Comparison of ENCODE assay signal across 8 cellular contexts in the genomic region with DNA sequence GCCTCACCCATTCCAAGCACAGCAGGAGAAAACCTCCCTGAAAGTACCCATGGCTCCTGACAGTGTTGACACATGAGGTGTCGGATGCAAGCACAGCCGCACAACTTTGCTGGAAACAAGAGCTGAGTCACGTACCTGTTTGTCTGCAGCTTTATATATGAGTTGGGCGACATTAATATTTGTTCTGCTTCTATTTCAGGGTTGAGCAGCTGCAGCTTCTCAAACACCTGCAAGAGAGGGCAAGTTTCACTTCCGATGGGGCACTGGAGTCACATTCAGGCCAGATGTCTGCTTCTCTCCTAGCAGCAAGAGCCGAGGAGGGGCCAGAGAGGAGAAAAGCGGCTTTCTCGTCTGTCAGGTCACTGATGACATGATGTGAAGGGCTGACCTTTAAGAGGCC.
DNase-seq lines count a peak whose midpoint lies in the region; ATAC-seq, FAIRE-seq and TF ChIP-seq lines count a peak whose summit lies in the region.

No MANE protein-coding gene starts in this region.

- no peak overlapping the region for H3K27ac ChIP-seq in CD4-positive, alpha-beta T cell (ENCODE audit: low read depth, low read length)
- no peak overlapping the region for H3K27ac ChIP-seq in RWPE1

- CTCF ChIA-PET in CD4-positive, alpha-beta T cell (lab: Charles Lee), result no interaction called here
- CTCF ChIA-PET in RWPE1 (lab: Yijun Ruan, JAX), result no interaction called here

- no peaks in the 10 kb centered on the region for H3K27me3 ChIP-seq in CD4-positive, alpha-beta T cell (ENCODE audit: control insufficient read depth, insufficient read depth, low read length)

- no peak overlapping the region for H3K4me3 Mint-ChIP-seq in CD4-positive, alpha-beta T cell
- no peak overlapping the region for H3K4me3 Mint-ChIP-seq in CD14-positive monocyte

- intact Hi-C loops in CD4-positive, alpha-beta T cell (cut with DNase I, micrococcal nuclease), result no loop called here
- intact Hi-C loops in CD14-positive monocyte (cut with micrococcal nuclease), result no loop called here

- H3K9me3 ChIP-seq in CD4-positive, alpha-beta T cell (ENCODE audit: control insufficient read depth, low read length), result no peaks in the 10 kb centered on the region

- TF ChIP-seq CTCF in CD4-positive, alpha-beta T cell (IDR thresholded peaks at IDR 0.05), result no peak
- TF ChIP-seq CTCF in RWPE1 (conservative IDR thresholded peaks at IDR 0.05; ENCODE audit: low read depth) (no peak), CD14-positive monocyte (IDR thresholded peaks at IDR 0.05) (no peak)

- POLR2A ChIA-PET in CD4-positive, alpha-beta T cell (lab: Charles Lee), result no interaction called here
- POLR2A ChIA-PET in RWPE1 (lab: Yijun Ruan, JAX; ENCODE audit: low non-redundant PET), result no interaction called here

- H3K9me3 Mint-ChIP-seq in CD4-positive, alpha-beta T cell, result no peaks in the 10 kb centered on the region
- H3K9me3 Mint-ChIP-seq in CD14-positive monocyte, result no peaks in the 10 kb centered on the region

- peak overlapping the region; percentile 78 for H3K27ac Mint-ChIP-seq in CD4-positive, alpha-beta T cell
- peak overlapping the region in 3 of 7 donors; percentile 21 to 55 (median 38) for H3K27ac Mint-ChIP-seq in CD14-positive monocyte

- no peak for DNase-seq in CD4-positive, alpha-beta T cell
- peak; percentile 89 for DNase-seq in GM19239 (ENCODE audit: insufficient read length, low spot score)
- peak; percentile 3 for DNase-seq in RWPE1 (ENCODE audit: low spot score)
- no peak for DNase-seq in H4 (ENCODE audit: low spot score)
- DNase-seq in CD14-positive monocyte (ENCODE audit: low spot score), result no peak
- no peak for DNase-seq in RCC 7860 (ENCODE audit: low spot score)
- no peak for DNase-seq in amniotic stem cell (lab: John Stamatoyannopoulos, UW)

- H3K4me1 Mint-ChIP-seq in CD4-positive, alpha-beta T cell (ENCODE audit: low read depth), result no peaks in the 10 kb centered on the region
- no peaks in the 10 kb centered on the region for H3K4me1 Mint-ChIP-seq in CD14-positive monocyte

- FAIRE-seq in GM19239 (lab: Jason Lieb, UNC) (peak; percentile 99), RCC 7860 (lab: Jason Lieb, UNC) (no peak)

- no peaks in the 10 kb centered on the region for H3K27me3 Mint-ChIP-seq in CD4-positive, alpha-beta T cell
- H3K27me3 Mint-ChIP-seq in CD14-positive monocyte (ENCODE audit: low read depth in 3 of 3), result no peaks in the 10 kb centered on the region

- ATAC-seq in CD4-positive, alpha-beta T cell (ENCODE audit: poor library complexity), result no peak
- ATAC-seq in HG03108 (IDR thresholded peaks at IDR 0.05; ENCODE audit: unreplicated experiment), result peak; percentile 94

- H3K36me3 Mint-ChIP-seq in CD4-positive, alpha-beta T cell (ENCODE audit: low read depth), result peaks cover 96% of the 10 kb centered on the region
- H3K36me3 Mint-ChIP-seq in CD14-positive monocyte, result peaks cover 96 to 97% of the 10 kb centered on the region in 2 donors

Comparison
In these comparisons a context has a peak if more than half of its experiments do, and no peak if none do; other contexts are left out.
1. DNase-seq: peak in GM19239 (single experiment) and RWPE1 (single experiment); none in CD4-positive, alpha-beta T cell (0 of 10), H4 (single experiment), CD14-positive monocyte (single experiment), RCC 7860 (single experiment) and amniotic stem cell (single experiment).